In genomic region chr2:223026357-223027110, GRCh38 we compare ENCODE assay signal across 1 cellular context.
TF ChIP-seq lines count a peak whose summit lies in the region.

No MANE protein-coding gene starts in this region.

TF ChIP-seq in K562, 482 proteins besides CTCF, POLR2A, EP300 and RAD21:
- peak; percentile 78 for TF ChIP-seq C11orf30 (IDR thresholded peaks at IDR 0.05; ENCODE audit: low read depth)
- peak; percentile 34; the same call in 1 of the 2 replicates for TF ChIP-seq BACH1 (tag; IDR thresholded peaks at IDR 0.05)
- no peak for TF ChIP-seq ARID4B (CRISPR knock-in tag; IDR thresholded peaks at IDR 0.05)
- TF ChIP-seq MAFK (IDR thresholded peaks at IDR 0.05; ENCODE audit: low read length): peak; percentile 84
- peak; percentile 93 for TF ChIP-seq MAFG (tag; conservative IDR thresholded peaks at IDR 0.05)
- 0 out of 2 replicates have a peak, but pooled peaks have one; percentile 29 for TF ChIP-seq CTBP1 (IDR thresholded peaks at IDR 0.05; ENCODE audit: borderline replicate concordance)
- peak; percentile 85 for TF ChIP-seq NFE2L1 (tag; IDR thresholded peaks at IDR 0.05; ENCODE audit: borderline replicate concordance, low read depth)
- 0 out of 4 replicates have a peak, but pooled peaks of 1 of the 2 experiments have one; percentile 24 for TF ChIP-seq KDM1A (IDR thresholded peaks at IDR 0.05)
- peak; percentile 92 for TF ChIP-seq NFE2 (IDR thresholded peaks at IDR 0.05; ENCODE audit: low read depth)
- TF ChIP-seq SREBF1 (IDR thresholded peaks at IDR 0.05; ENCODE audit: borderline replicate concordance, low read depth, low read length): no peak
- TF ChIP-seq ZNF316 (IDR thresholded peaks at IDR 0.05): peak; percentile 89
- TF ChIP-seq MAFF (IDR thresholded peaks at IDR 0.05; ENCODE audit: low read length): peak; percentile 92
- no peak for TF ChIP-seq XRCC5 (IDR thresholded peaks at IDR 0.05; ENCODE audit: low read depth, low read length)
